8 cellular contexts compared by ENCODE assay signal in genomic region chr6:15249371-15250019, GRCh38. TPM values are rescaled to one million over a fixed set of nuclear protein-coding genes. Genes with fewer than 3 reads are reported as not detected.
DNase-seq lines count a peak whose midpoint lies in the region; ATAC-seq and TF ChIP-seq lines count a peak whose summit lies in the region.

No MANE protein-coding gene starts in this region.

- H2BK120ac ChIP-seq in mesenchymal stem cell (ENCODE audit: low read depth, low read length) = no peak overlapping the region

- peak overlapping the region; percentile 90 to 94 for H3K4me3 ChIP-seq in mesenchymal stem cell (ENCODE audit: insufficient read depth in 1 of 2, low read depth in 1 of 2, low read length in 2 of 2)

- H3K4me1 ChIP-seq in mesenchymal stem cell (ENCODE audit: control insufficient read depth, insufficient read depth, low read depth, low read length) = peaks cover 7% of the 10 kb centered on the region

- H3K4me3 Mint-ChIP-seq in stimulated activated naive CD8-positive, alpha-beta T cell treated with anti-CD3 and anti-CD28 coated beads, Interleukin-15, Interleukin-2, amounts not matched to agents 100 ng/mL and 50 ng/mL, for 24 hours = peak overlapping the region; percentile 90
- H3K4me3 Mint-ChIP-seq in brain = peak overlapping the region; percentile 91 to 100 (median 95)

- H4K8ac ChIP-seq in mesenchymal stem cell (ENCODE audit: low read length) = no peak overlapping the region

- H3K14ac ChIP-seq in mesenchymal stem cell (ENCODE audit: low read length in 2 of 2) = no peak overlapping the region

- H4K91ac ChIP-seq in mesenchymal stem cell (ENCODE audit: low read length) = no peak overlapping the region

- peak overlapping the region; percentile 48 for H3K4me2 ChIP-seq in mesenchymal stem cell (ENCODE audit: low read length, poor library complexity, severe bottlenecking)

- no peak overlapping the region for H2AFZ ChIP-seq in mesenchymal stem cell (ENCODE audit: low read depth, low read length)

- no peaks in the 10 kb centered on the region for H3K9me3 Mint-ChIP-seq in stimulated activated naive CD8-positive, alpha-beta T cell treated with anti-CD3 and anti-CD28 coated beads, Interleukin-15, Interleukin-2, amounts not matched to agents 100 ng/mL and 50 ng/mL, for 24 hours
- peaks cover 0 to 3% (median 0%) of the 10 kb centered on the region in 5 experiments for H3K9me3 Mint-ChIP-seq in brain

- 52% methylated on average over 6 of the region's 9 CpGs for WGBS in mesenchymal stem cell

- peak overlapping the region; percentile 89 for H3K9ac ChIP-seq in mesenchymal stem cell (ENCODE audit: low read length)

- no peak for TF ChIP-seq CTCF in brain (conservative IDR thresholded peaks at IDR 0.05)

- no peak overlapping the region for H2BK5ac ChIP-seq in mesenchymal stem cell (ENCODE audit: low read depth, low read length, poor library complexity, severe bottlenecking)

- H3K79me1 ChIP-seq in mesenchymal stem cell (replicated peaks; ENCODE audit: low read length, poor library complexity, severe bottlenecking) = peaks cover 18% of the 10 kb centered on the region

- H2BK12ac ChIP-seq in mesenchymal stem cell (ENCODE audit: low read length in 2 of 2) = peak overlapping the region in 1 of 2 experiments; percentile 14

- H3K4me1 Mint-ChIP-seq in stimulated activated naive CD8-positive, alpha-beta T cell treated with anti-CD3 and anti-CD28 coated beads, Interleukin-15, Interleukin-2, amounts not matched to agents 100 ng/mL and 50 ng/mL, for 24 hours (ENCODE audit: low read depth) = peaks cover 58% of the 10 kb centered on the region
- peaks cover 57% of the 10 kb centered on the region for H3K4me1 Mint-ChIP-seq in brain

- no peak overlapping the region for H3K23ac ChIP-seq in mesenchymal stem cell (ENCODE audit: low read length in 2 of 2)

- H3K27ac ChIP-seq in mesenchymal stem cell (ENCODE audit: low read length, poor library complexity, severe bottlenecking) = peak overlapping the region; percentile 69

- H3K27ac Mint-ChIP-seq in stimulated activated naive CD8-positive, alpha-beta T cell treated with anti-CD3 and anti-CD28 coated beads, Interleukin-15, Interleukin-2, amounts not matched to agents 100 ng/mL and 50 ng/mL, for 24 hours = peak overlapping the region; percentile 97
- peak overlapping the region; percentile 84 to 98 (median 93) for H3K27ac Mint-ChIP-seq in brain

- no peaks in the 10 kb centered on the region for H3K9me3 ChIP-seq in mesenchymal stem cell (ENCODE audit: control insufficient read depth, low read length)

- peaks cover 45% of the 10 kb centered on the region for H3K36me3 Mint-ChIP-seq in stimulated activated naive CD8-positive, alpha-beta T cell treated with anti-CD3 and anti-CD28 coated beads, Interleukin-15, Interleukin-2, amounts not matched to agents 100 ng/mL and 50 ng/mL, for 24 hours (ENCODE audit: low read depth)
- H3K36me3 Mint-ChIP-seq in brain = peaks cover 18% of the 10 kb centered on the region

- peaks cover 0 to 3% of the 10 kb centered on the region in 2 experiments for H3K36me3 ChIP-seq in mesenchymal stem cell (ENCODE audit: control insufficient read depth in 1 of 2, insufficient read depth in 2 of 2, low read depth in 1 of 2, low read length in 2 of 2)

- no peak overlapping the region for H2BK15ac ChIP-seq in mesenchymal stem cell (ENCODE audit: low read depth, poor library complexity, severe bottlenecking)

- no peak overlapping the region for H3K18ac ChIP-seq in mesenchymal stem cell (ENCODE audit: low read depth in 1 of 2, low read length in 2 of 2)

- no peak for DNase-seq in stimulated activated naive CD8-positive, alpha-beta T cell treated with anti-CD3 and anti-CD28 coated beads, Interleukin-15, Interleukin-2, amounts not matched to agents 100 U/mL and 50 U/mL, for 24 hours
- DNase-seq in mesenchymal stem cell (no peak), kidney tubule cell (ENCODE audit: low spot score) (no peak), NCI-H2196 (lab: John Stamatoyannopoulos, UW; ENCODE audit: unreplicated experiment) (no peak)

- no peaks in the 10 kb centered on the region for H3K27me3 ChIP-seq in mesenchymal stem cell (ENCODE audit: control insufficient read depth in 1 of 2, insufficient read depth in 1 of 2, low read length in 2 of 2)

- no peak overlapping the region for H2AK5ac ChIP-seq in mesenchymal stem cell (ENCODE audit: low read length, severe bottlenecking)

- no peak for ATAC-seq in stimulated activated naive CD8-positive, alpha-beta T cell treated with anti-CD3 and anti-CD28 coated beads, Interleukin-15, Interleukin-2, amounts not matched to agents 100 U/mL and 50 U/mL, for 24 hours
- ATAC-seq in HG03354 (IDR thresholded peaks at IDR 0.05; ENCODE audit: poor library complexity, severe bottlenecking, unreplicated experiment) (no peak), GM21447 (IDR thresholded peaks at IDR 0.05; ENCODE audit: unreplicated experiment) (no peak)

- no peak overlapping the region for H3K4ac ChIP-seq in mesenchymal stem cell (ENCODE audit: low read depth in 1 of 2, low read length in 2 of 2)

- H3K27me3 Mint-ChIP-seq in stimulated activated naive CD8-positive, alpha-beta T cell treated with anti-CD3 and anti-CD28 coated beads, Interleukin-15, Interleukin-2, amounts not matched to agents 100 ng/mL and 50 ng/mL, for 24 hours = no peaks in the 10 kb centered on the region
- H3K27me3 Mint-ChIP-seq in brain = peaks cover 20% of the 10 kb centered on the region

RNA-seq across cellular contexts. Expression of gene JARID2, which starts 3.6 kb away (rescaled TPM):
- 19.7 TPM for polyA plus RNA-seq in brain (ENCODE audit: insufficient read depth, low read depth, low replicate concordance)
- 10.5 TPM for polyA plus RNA-seq in mesenchymal stem cell (2013, experiment 1 of 2)
- polyA plus RNA-seq in mesenchymal stem cell (2013, experiment 2 of 2) = 9.8 TPM
